In the genomic region with DNA sequence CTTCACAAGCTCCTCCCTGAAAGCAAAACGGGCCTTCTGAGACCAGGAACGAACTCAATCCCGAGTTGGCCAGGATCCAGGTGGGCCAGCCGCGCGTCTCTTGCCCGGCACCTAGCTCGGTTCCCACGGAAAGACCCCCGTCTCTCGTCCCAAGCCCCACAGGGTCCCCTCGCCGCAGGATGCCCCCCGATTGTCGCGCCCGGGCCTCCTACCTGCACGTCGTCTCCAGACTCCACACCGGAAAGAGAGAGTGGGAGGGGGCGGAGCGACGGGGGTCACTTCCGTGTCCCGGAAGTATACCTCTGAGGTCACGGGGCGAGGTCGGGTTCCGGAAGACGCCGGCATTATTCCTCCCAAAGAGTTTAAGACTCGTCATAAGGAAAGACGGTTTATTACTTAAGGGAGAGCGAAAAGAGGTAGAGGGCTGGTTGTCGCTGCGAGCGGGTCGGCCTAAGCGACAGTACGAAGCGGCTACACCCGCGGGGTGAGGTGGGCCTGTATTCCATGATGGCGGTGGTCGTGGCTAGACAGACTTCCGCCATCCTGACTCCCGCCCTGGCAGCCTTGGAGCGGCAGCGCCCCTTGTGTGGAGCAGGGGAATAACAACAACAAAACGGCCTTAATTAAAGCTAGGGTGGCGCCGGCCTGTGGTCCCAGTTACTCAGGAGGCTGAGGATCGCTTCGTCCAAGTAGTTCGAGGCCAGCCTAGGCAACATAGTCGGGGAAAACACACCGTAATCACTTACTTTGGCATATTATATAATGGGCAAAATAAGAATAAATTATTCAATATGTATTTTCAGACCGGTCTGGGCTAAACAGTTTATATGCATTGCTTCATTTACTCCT, we compare ENCODE assay signal across 7 cellular contexts.
DNase-seq lines count a peak whose midpoint lies in the region; ATAC-seq lines count a peak whose summit lies in the region.

TSS of gene RPS14 (minus strand) at position 249 of the 849 bp plus-strand sequence. CDS start 2,006 bp downstream, outside the sequence.

- ATAC-seq in GM18499 (IDR thresholded peaks at IDR 0.05; ENCODE audit: insufficient read depth, unreplicated experiment) (peak; percentile 86), HG02943 (IDR thresholded peaks at IDR 0.05; ENCODE audit: low read depth, unreplicated experiment) (peak; percentile 96)

- peak; percentile 80 to 94 for DNase-seq in NCI-H187 (lab: John Stamatoyannopoulos, UW)
- DNase-seq in T-helper 2 cell, result peak; percentile 85 to 97 (median 93)
- peak; percentile 71 to 99 (median 88) for DNase-seq in anterior cingulate cortex (lab: John Stamatoyannopoulos, UW)
- DNase-seq in hepatic stellate cell (ENCODE audit: low spot score), result peak; percentile 92
- peak; percentile 100 for DNase-seq in retina

Comparison
In these comparisons a context has a peak if more than half of its experiments do, and no peak if none do; other contexts are left out.
1. Peak in every context shown above with its lines: DNase-seq and ATAC-seq.